In genomic region chr11:78171951-78172350, GRCh38 we compare ENCODE assay signal across 24 cellular contexts. TPM values are rescaled to one million over a fixed set of nuclear protein-coding genes. Genes with fewer than 3 reads are reported as not detected.
DNase-seq lines count a peak whose midpoint lies in the region; ATAC-seq, FAIRE-seq and TF ChIP-seq lines count a peak whose summit lies in the region.
"Had no signal": no experiment of that assay in that cellular context is flagged by ENCODE, and none has a peak within 500 bp of the region (broad histone marks: within the 10 kb centered on the region; RNA-seq: fewer than 3 reads in every experiment).

No MANE protein-coding gene starts in this region.

- POLR2A ChIA-PET in endothelial cell of umbilical vein (lab: Charles Lee), result no interaction called here

- no peaks in the 10 kb centered on the region for H3K9me3 Mint-ChIP-seq in natural killer cell treated with Interleukin-12 subunit alpha and Interleukin-12 subunit beta and Interleukin-15 and Interleukin-18, amount 100 ng/mL, for 72 hours
- no peaks in the 10 kb centered on the region for H3K9me3 Mint-ChIP-seq in natural killer cell
- H3K9me3 Mint-ChIP-seq: CD8-positive, alpha-beta memory T cell had no signal

- H3K4me3 ChIP-seq in endothelial cell of umbilical vein (replicated peaks in 1 of 3; ENCODE audit: insufficient read depth in 1 of 3, low read depth in 1 of 3, low read length in 3 of 3), result no peak overlapping the region
- H3K4me3 ChIP-seq: SJCRH30 had no signal

- CTCF ChIA-PET in endothelial cell of umbilical vein (lab: Charles Lee), result no interaction called here

- H3K36me3 ChIP-seq in endothelial cell of umbilical vein (ENCODE audit: control insufficient read depth in 2 of 2, extremely low read depth in 1 of 2, insufficient read depth in 2 of 2, low read length in 2 of 2), result peaks cover 0 to 10% of the 10 kb centered on the region in 2 experiments
- H3K36me3 ChIP-seq: SJCRH30 had no signal

- no peaks in the 10 kb centered on the region for H3K9me3 ChIP-seq in endothelial cell of umbilical vein (replicated peaks; ENCODE audit: control insufficient read depth, insufficient read depth, low read length)
- H3K9me3 ChIP-seq: SJCRH30 had no signal

- H3K4me1 Mint-ChIP-seq in natural killer cell treated with Interleukin-12 subunit alpha and Interleukin-12 subunit beta and Interleukin-15 and Interleukin-18, amount 100 ng/mL, for 72 hours (ENCODE audit: low read depth in 2 of 2), result no peaks in the 10 kb centered on the region
- H3K4me1 Mint-ChIP-seq in natural killer cell, result no peaks in the 10 kb centered on the region

- no peak overlapping the region for H2AFZ ChIP-seq in endothelial cell of umbilical vein (ENCODE audit: low read depth, low read length)

- H3K27me3 ChIP-seq in endothelial cell of umbilical vein (ENCODE audit: control insufficient read depth in 2 of 2, insufficient read depth in 2 of 2, low read length in 2 of 2), result no peaks in the 10 kb centered on the region
- H3K27me3 ChIP-seq: SJCRH30 had no signal

- H3K9ac ChIP-seq in endothelial cell of umbilical vein (replicated peaks; ENCODE audit: extremely low read depth, insufficient read depth, low read length), result no peak overlapping the region

- TSS peak; percentile 12 for BruUV-seq in endothelial cell of umbilical vein (replicated peaks; lab: Mats Ljungman, UMichigan)

- ATAC-seq in natural killer cell treated with Interleukin-12 subunit alpha and Interleukin-12 subunit beta and Interleukin-15 and Interleukin-18, amount 100 ng/mL, for 72 hours, result no peak
- ATAC-seq in natural killer cell (no peak), HG03135 (IDR thresholded peaks at IDR 0.05; ENCODE audit: unreplicated experiment) (no peak), GM21576 (IDR thresholded peaks at IDR 0.05; ENCODE audit: unreplicated experiment) (no peak)
- ATAC-seq: HCT116, Panc1 had no signal

- H3K4me1 ChIP-seq in endothelial cell of umbilical vein (ENCODE audit: control insufficient read depth, extremely low read depth, insufficient read depth, low read length), result peaks cover 12% of the 10 kb centered on the region
- H3K4me1 ChIP-seq: SJCRH30 had no signal

- no peak overlapping the region for H3K27ac ChIP-seq in endothelial cell of umbilical vein (ENCODE audit: insufficient read depth, low read depth, low read length)
- H3K27ac ChIP-seq: SJCRH30 had no signal

- H4K20me1 ChIP-seq in endothelial cell of umbilical vein (replicated peaks; ENCODE audit: control insufficient read depth, extremely low read depth, insufficient read depth, low read length), result no peaks in the 10 kb centered on the region

- no peaks in the 10 kb centered on the region for H3K79me2 ChIP-seq in endothelial cell of umbilical vein (ENCODE audit: control insufficient read depth, insufficient read depth, low read length)

- peak; percentile 58 for DNase-seq in natural killer cell treated with Interleukin-12 subunit alpha and Interleukin-12 subunit beta and Interleukin-15 and Interleukin-18, amount 100 ng/mL, for 72 hours (ENCODE audit: low spot score)
- DNase-seq in natural killer cell, result no peak
- DNase-seq in endothelial cell of umbilical vein (ENCODE audit: low read depth, low spot score), result no peak
- DNase-seq in posterior vena cava (ENCODE audit: low spot score), result peak; percentile 37
- no peak for DNase-seq in islet precursor cell
- DNase-seq: AML-193; C1 segment of cervical spinal cord; Calu3; CD8-positive, alpha-beta memory T cell; DMS53; GDM1; Karpas-422; NCI-H1105 treated with DMSO at 0.1 percent for 48 hours; NCI-H2029 treated with DMSO at 0.1 percent for 48 hours; NCI-H226; NCI-H524; NCI-H774; SJCRH30 had no signal

- no peak overlapping the region for H3K4me3 Mint-ChIP-seq in natural killer cell treated with Interleukin-12 subunit alpha and Interleukin-12 subunit beta and Interleukin-15 and Interleukin-18, amount 100 ng/mL, for 72 hours
- H3K4me3 Mint-ChIP-seq in natural killer cell, result no peak overlapping the region
- H3K4me3 Mint-ChIP-seq: CD8-positive, alpha-beta memory T cell had no signal

- FAIRE-seq in endothelial cell of umbilical vein (lab: Jason Lieb, UNC), result no peak
- FAIRE-seq: GM18507, H1 had no signal

- dilution Hi-C loops in endothelial cell of umbilical vein (cut with MboI; ENCODE audit: extremely low pct_ligation_motif_present, low sequenced_read_pairs), result no loop called here

- H3K9me1 ChIP-seq in endothelial cell of umbilical vein (replicated peaks; ENCODE audit: control insufficient read depth, extremely low read depth, insufficient read depth, low read length), result no peaks in the 10 kb centered on the region

- H3K27ac Mint-ChIP-seq in natural killer cell treated with Interleukin-12 subunit alpha and Interleukin-12 subunit beta and Interleukin-15 and Interleukin-18, amount 100 ng/mL, for 72 hours, result no peak overlapping the region
- H3K27ac Mint-ChIP-seq in natural killer cell, result no peak overlapping the region

- no peak overlapping the region for H3K4me2 ChIP-seq in endothelial cell of umbilical vein (ENCODE audit: insufficient read depth, low read length)

- H3K27me3 Mint-ChIP-seq in natural killer cell treated with Interleukin-12 subunit alpha and Interleukin-12 subunit beta and Interleukin-15 and Interleukin-18, amount 100 ng/mL, for 72 hours, result no peaks in the 10 kb centered on the region
- H3K27me3 Mint-ChIP-seq in natural killer cell (ENCODE audit: low read depth in 2 of 2), result no peaks in the 10 kb centered on the region
- H3K27me3 Mint-ChIP-seq: CD8-positive, alpha-beta memory T cell had no signal

- no peaks in the 10 kb centered on the region for H3K36me3 Mint-ChIP-seq in natural killer cell treated with Interleukin-12 subunit alpha and Interleukin-12 subunit beta and Interleukin-15 and Interleukin-18, amount 100 ng/mL, for 72 hours
- no peaks in the 10 kb centered on the region for H3K36me3 Mint-ChIP-seq in natural killer cell

- no peak for TF ChIP-seq POLR2A in endothelial cell of umbilical vein (IDR thresholded peaks at IDR 0.05; ENCODE audit: low read depth, low read length)

- TF ChIP-seq CTCF in natural killer cell (IDR thresholded peaks at IDR 0.05) (no peak), endothelial cell of umbilical vein (IDR thresholded peaks at IDR 0.05; ENCODE audit: extremely low read depth in 1 of 2, insufficient read depth in 1 of 2, low read depth in 1 of 2, low read length in 2 of 2) (no peak)

- intact Hi-C loops in natural killer cell (cut with micrococcal nuclease) (no loop called here), endothelial cell of umbilical vein (cut with micrococcal nuclease) (loop anchor here (5.0 kb wide), 1 partner anchor 1145 kb away; no protein-coding TSS in a partner anchor), posterior vena cava (cut with DNase I) (no loop called here)

TF ChIP-seq in endothelial cell of umbilical vein, 7 proteins besides CTCF, POLR2A, EP300 and RAD21 (continues in another document):
- no peak for TF ChIP-seq FOS (IDR thresholded peaks at IDR 0.05; ENCODE audit: borderline replicate concordance, insufficient read depth, low read length)
- no peak for TF ChIP-seq MYC (IDR thresholded peaks at IDR 0.05; ENCODE audit: low read depth, low read length)
- TF ChIP-seq JUN (IDR thresholded peaks at IDR 0.05; ENCODE audit: borderline replicate concordance, insufficient read depth, insufficient read length, low read depth), result no peak
- no peak for TF ChIP-seq EZH2 (IDR thresholded peaks at IDR 0.05; ENCODE audit: borderline replicate concordance, low read depth, low read length, severe bottlenecking)

RNA-seq across cellular contexts. Expression of gene KCTD21, which starts 16.5 kb away (rescaled TPM):
- 1 to 10 TPM; 3.6 to 9.4 TPM for total RNA-seq in natural killer cell treated with Interleukin-12 subunit alpha and Interleukin-12 subunit beta and Interleukin-15 and Interleukin-18, amount 100 ng/mL, for 72 hours
- total RNA-seq in natural killer cell (1 to 10 TPM; 1.7 to 2.7 (median 2.2) TPM), endothelial cell of umbilical vein (8.5 and 9.5 TPM in 2 replicates), posterior vena cava (10 to 100 TPM; 10.2 to 10.5 TPM)
- polyA plus RNA-seq in endothelial cell of umbilical vein, result 11.9 and 16.0 TPM in 2 replicates
- 12.0 and 13.0 TPM in 2 replicates for polyA plus RNA-seq in endothelial cell of umbilical vein (2011; cell fraction: cytosol; rRNA removed)
- polyA plus RNA-seq in endothelial cell of umbilical vein (2011; cell fraction: nucleus; rRNA removed), result 7.3 and 8.5 TPM in 2 replicates
- 9.8 and 10.6 TPM in 2 replicates for polyA plus RNA-seq in endothelial cell of umbilical vein (2012)
- polyA minus RNA-seq in endothelial cell of umbilical vein, result 32.9 and 37.1 TPM in 2 replicates
- polyA minus RNA-seq in endothelial cell of umbilical vein (2011; cell fraction: cytosol; rRNA and poly(A)+ RNA removed), result 1.1 TPM
- 5.8 and 6.3 TPM in 2 replicates for polyA minus RNA-seq in endothelial cell of umbilical vein (2011; cell fraction: nucleus; rRNA and poly(A)+ RNA removed)

RNA-seq across cellular contexts. Expression of gene USP35, which starts 16.8 kb away (rescaled TPM):
- 1 to 10 TPM; 7.2 to 7.9 TPM for total RNA-seq in natural killer cell treated with Interleukin-12 subunit alpha and Interleukin-12 subunit beta and Interleukin-15 and Interleukin-18, amount 100 ng/mL, for 72 hours
- total RNA-seq in natural killer cell, result 1 to 10 TPM; 6.1 to 8.5 (median 8.1) TPM
- 10.3 and 12.4 TPM in 2 replicates for total RNA-seq in endothelial cell of umbilical vein
- 8.9 and 9.1 TPM in 2 replicates for polyA plus RNA-seq in endothelial cell of umbilical vein
- polyA plus RNA-seq in endothelial cell of umbilical vein (2011; cell fraction: cytosol; rRNA removed), result 4.4 and 6.4 TPM in 2 replicates
- 44.1 and 44.9 TPM in 2 replicates for polyA plus RNA-seq in endothelial cell of umbilical vein (2011; cell fraction: nucleus; rRNA removed)
- polyA plus RNA-seq in endothelial cell of umbilical vein (2012), result 7.5 and 11.9 TPM in 2 replicates
- 9.9 and 12.7 TPM in 2 replicates for polyA minus RNA-seq in endothelial cell of umbilical vein
- polyA minus RNA-seq in endothelial cell of umbilical vein (2011; cell fraction: cytosol; rRNA and poly(A)+ RNA removed), result 1.8 TPM
- 14.0 and 14.3 TPM in 2 replicates for polyA minus RNA-seq in endothelial cell of umbilical vein (2011; cell fraction: nucleus; rRNA and poly(A)+ RNA removed)
- 10 to 100 TPM; 12.8 to 14.1 TPM for total RNA-seq in posterior vena cava

RNA-seq across cellular contexts. Expression of gene ALG8, which starts 32.5 kb away (rescaled TPM):
- total RNA-seq in natural killer cell treated with Interleukin-12 subunit alpha and Interleukin-12 subunit beta and Interleukin-15 and Interleukin-18, amount 100 ng/mL, for 72 hours, result 10 to 100 TPM; 52.3 to 87.2 TPM
- total RNA-seq in natural killer cell (10 to 100 TPM; 19.2 to 20.1 (median 19.8) TPM), endothelial cell of umbilical vein (38.1 and 43.9 TPM in 2 replicates), posterior vena cava (10 to 100 TPM; 25.6 to 28.6 TPM)
- polyA plus RNA-seq in endothelial cell of umbilical vein, result 35.2 and 48.2 TPM in 2 replicates
- polyA plus RNA-seq in endothelial cell of umbilical vein (2011; cell fraction: cytosol; rRNA removed), result 31.7 and 31.8 TPM in 2 replicates
- polyA plus RNA-seq in endothelial cell of umbilical vein (2011; cell fraction: nucleus; rRNA removed), result 37.9 and 48.0 TPM in 2 replicates
- polyA plus RNA-seq in endothelial cell of umbilical vein (2012), result 29.1 and 39.5 TPM in 2 replicates
- 65.5 and 68.3 TPM in 2 replicates for polyA minus RNA-seq in endothelial cell of umbilical vein
- 48.7 TPM for polyA minus RNA-seq in endothelial cell of umbilical vein (2011; cell fraction: cytosol; rRNA and poly(A)+ RNA removed)
- 25.1 and 46.2 TPM in 2 replicates for polyA minus RNA-seq in endothelial cell of umbilical vein (2011; cell fraction: nucleus; rRNA and poly(A)+ RNA removed)

Comparison
In these comparisons a context has a peak if more than half of its experiments do, and no peak if none do; other contexts are left out.
1. DNase-seq: peak in natural killer cell treated with Interleukin-12 subunit alpha and Interleukin-12 subunit beta and Interleukin-15 and Interleukin-18, amount 100 ng/mL, for 72 hours (single experiment) and posterior vena cava (single experiment); none in natural killer cell (single experiment), endothelial cell of umbilical vein (single experiment) and islet precursor cell (single experiment).